8 cellular contexts compared by ENCODE assay signal in the genomic region with DNA sequence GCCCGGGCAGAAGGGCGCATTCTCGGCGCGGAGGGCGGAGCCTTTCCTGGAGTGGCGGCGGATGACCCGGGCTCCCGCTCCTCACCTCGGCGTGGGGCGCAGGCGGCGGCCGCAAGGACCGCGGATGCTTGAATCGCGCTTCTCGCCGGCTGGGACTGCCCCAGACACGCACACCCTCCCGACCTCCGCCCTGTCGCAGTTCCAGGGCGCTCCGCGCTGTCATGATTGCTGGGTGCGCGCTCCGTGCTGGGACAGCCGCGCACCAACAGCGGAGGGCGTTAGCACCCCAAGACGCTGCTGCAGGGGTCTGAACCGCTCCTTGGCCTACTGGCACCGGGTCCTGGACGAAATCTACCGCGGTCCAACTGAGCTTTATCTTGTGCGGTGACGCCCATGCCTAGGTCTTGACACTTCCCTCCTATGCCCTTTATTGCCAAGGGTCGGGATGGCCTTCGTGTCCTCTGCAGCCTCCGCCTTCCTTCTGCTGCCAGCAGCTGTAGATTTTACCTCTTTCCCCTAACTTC. TPM values are rescaled to one million over a fixed set of nuclear protein-coding genes. Genes with fewer than 3 reads are reported as not detected.
DNase-seq lines count a peak whose midpoint lies in the region; ATAC-seq, FAIRE-seq and TF ChIP-seq lines count a peak whose summit lies in the region.

No MANE protein-coding gene starts in this region.

- no peaks in the 10 kb centered on the region for H3K9me3 ChIP-seq in kidney (ENCODE audit: control insufficient read depth in 1 of 2, low read length in 2 of 2)

- no peak for FAIRE-seq in kidney (lab: Jason Lieb, UNC)

- H3K4me1 ChIP-seq in kidney (ENCODE audit: control insufficient read depth in 1 of 2, insufficient read depth in 1 of 2, low read depth in 1 of 2, low read length in 2 of 2), result peaks cover 0 to 8% of the 10 kb centered on the region in 2 donors

- H3K4me3 ChIP-seq in kidney (ENCODE audit: low read length in 2 of 2), result peak overlapping the region; percentile 59 to 66

- peaks cover 7% of the 10 kb centered on the region for H3K36me3 Mint-ChIP-seq in activated naive CD4-positive, alpha-beta T cell treated with anti-CD3 and anti-CD28 coated beads for 36 hours (ENCODE audit: low read depth)
- H3K36me3 Mint-ChIP-seq in brain, result peaks cover 63% of the 10 kb centered on the region
- H3K36me3 Mint-ChIP-seq in stimulated activated memory B cell treated with anti-CD40 and anti-IgM and Interleukin-4, amounts not matched to agents 10 μg/mL and 1 μg/mL and 100 μg/mL, for 72 hours, result peaks cover 8% of the 10 kb centered on the region

- H3K9me3 Mint-ChIP-seq in activated naive CD4-positive, alpha-beta T cell treated with anti-CD3 and anti-CD28 coated beads for 36 hours, result no peaks in the 10 kb centered on the region
- peaks cover 13 to 35% (median 27%) of the 10 kb centered on the region in 5 experiments for H3K9me3 Mint-ChIP-seq in brain
- peaks cover 4% of the 10 kb centered on the region for H3K9me3 Mint-ChIP-seq in stimulated activated memory B cell treated with anti-CD40 and anti-IgM and Interleukin-4, amounts not matched to agents 10 μg/mL and 1 μg/mL and 100 μg/mL, for 72 hours

- no peak for TF ChIP-seq CTCF in brain (conservative IDR thresholded peaks at IDR 0.05)
- no peak for TF ChIP-seq CTCF in kidney (IDR thresholded peaks at IDR 0.05; ENCODE audit: borderline replicate concordance, extremely low read depth, insufficient read depth)

- CTCF ChIA-PET in activated naive CD4-positive, alpha-beta T cell treated with anti-CD3 and anti-CD28 coated beads for 36 hours (lab: Charles Lee), result interaction anchor here (0.6 kb wide), 1 partner anchor 174 kb away, joined by 3 read pairs; no protein-coding TSS in a partner anchor

- peaks cover 32% of the 10 kb centered on the region for H3K27me3 Mint-ChIP-seq in activated naive CD4-positive, alpha-beta T cell treated with anti-CD3 and anti-CD28 coated beads for 36 hours (ENCODE audit: low read depth)
- peaks cover 12% of the 10 kb centered on the region for H3K27me3 Mint-ChIP-seq in brain
- H3K27me3 Mint-ChIP-seq in stimulated activated memory B cell treated with anti-CD40 and anti-IgM and Interleukin-4, amounts not matched to agents 10 μg/mL and 1 μg/mL and 100 μg/mL, for 72 hours, result peaks cover 39% of the 10 kb centered on the region

- intact Hi-C loops in activated naive CD4-positive, alpha-beta T cell treated with anti-CD3 and anti-CD28 coated beads for 36 hours (cut with micrococcal nuclease), result loop anchor here (2.0 kb wide), 2 partner anchors 14 to 168 kb away; a partner anchor contains a TSS
- intact Hi-C loops in kidney (cut with DNase I), result no loop called here

- peak overlapping the region; percentile 19 for H3K4me3 Mint-ChIP-seq in activated naive CD4-positive, alpha-beta T cell treated with anti-CD3 and anti-CD28 coated beads for 36 hours
- H3K4me3 Mint-ChIP-seq in brain, result peak overlapping the region; percentile 15 to 69 (median 64)
- peak overlapping the region; percentile 69 for H3K4me3 Mint-ChIP-seq in stimulated activated memory B cell treated with anti-CD40 and anti-IgM and Interleukin-4, amounts not matched to agents 10 μg/mL and 1 μg/mL and 100 μg/mL, for 72 hours

- peak; percentile 56 for ATAC-seq in HG03342 (IDR thresholded peaks at IDR 0.05; ENCODE audit: unreplicated experiment)
- peak; percentile 41 for ATAC-seq in stimulated activated memory B cell treated with anti-CD40 and anti-IgM and Interleukin-4, amounts not matched to agents 10 μg/mL and 1 μg/mL and 100 μg/mL, for 72 hours

- H3K27ac ChIP-seq in kidney (ENCODE audit: low read depth in 2 of 2, low read length in 2 of 2), result no peak overlapping the region

- no peak overlapping the region for H3K9ac ChIP-seq in kidney (ENCODE audit: low read length in 2 of 2)

- H3K4me1 Mint-ChIP-seq in activated naive CD4-positive, alpha-beta T cell treated with anti-CD3 and anti-CD28 coated beads for 36 hours (ENCODE audit: low read depth), result peaks cover 13% of the 10 kb centered on the region
- peaks cover 6% of the 10 kb centered on the region for H3K4me1 Mint-ChIP-seq in brain
- peaks cover 16% of the 10 kb centered on the region for H3K4me1 Mint-ChIP-seq in stimulated activated memory B cell treated with anti-CD40 and anti-IgM and Interleukin-4, amounts not matched to agents 10 μg/mL and 1 μg/mL and 100 μg/mL, for 72 hours

- H3K36me3 ChIP-seq in kidney (ENCODE audit: control insufficient read depth in 1 of 2, insufficient read depth in 2 of 2, low read length in 2 of 2), result no peaks in the 10 kb centered on the region

- DNase-seq in activated naive CD4-positive, alpha-beta T cell treated with anti-CD3 and anti-CD28 coated beads for 36 hours, result peak; percentile 38
- DNase-seq in activated naive CD4-positive, alpha-beta T cell treated with Interleukin-2 at 50 U/mL for 16 hours, result no peak
- DNase-seq in kidney (peak; percentile 60), midbrain (lab: John Stamatoyannopoulos, UW) (no peak), amniotic stem cell (lab: John Stamatoyannopoulos, UW) (no peak)

- no peak overlapping the region for H3K27ac Mint-ChIP-seq in activated naive CD4-positive, alpha-beta T cell treated with anti-CD3 and anti-CD28 coated beads for 36 hours
- no peak overlapping the region for H3K27ac Mint-ChIP-seq in brain
- no peak overlapping the region for H3K27ac Mint-ChIP-seq in stimulated activated memory B cell treated with anti-CD40 and anti-IgM and Interleukin-4, amounts not matched to agents 10 μg/mL and 1 μg/mL and 100 μg/mL, for 72 hours

RNA-seq across cellular contexts. Expression of a gene that starts 43.3 kb away (rescaled TPM):
- 1 to 10 TPM; 2.2 to 2.4 TPM for total RNA-seq in activated naive CD4-positive, alpha-beta T cell treated with anti-CD3 and anti-CD28 coated beads for 36 hours
- 5.8 TPM for polyA plus RNA-seq in brain (ENCODE audit: insufficient read depth, low read depth, low replicate concordance)
- total RNA-seq in kidney, result 6.6 TPM
- polyA plus RNA-seq in kidney (ENCODE audit: insufficient read depth, low read depth, low replicate concordance), result 6.1 TPM

Comparison
In these comparisons a context has a peak if more than half of its experiments do, and no peak if none do; other contexts are left out.
1. DNase-seq: peak in activated naive CD4-positive, alpha-beta T cell treated with anti-CD3 and anti-CD28 coated beads for 36 hours (single experiment) and kidney (single experiment); none in activated naive CD4-positive, alpha-beta T cell treated with Interleukin-2 at 50 U/mL for 16 hours (single experiment), midbrain (single experiment) and amniotic stem cell (single experiment).
2. H3K4me3 Mint-ChIP-seq: peak in every context shown above with its lines; median percentile 69 in stimulated activated memory B cell treated with anti-CD40 and anti-IgM and Interleukin-4, amounts not matched to agents 10 μg/mL and 1 μg/mL and 100 μg/mL, for 72 hours; 64 in brain; 19 in activated naive CD4-positive, alpha-beta T cell treated with anti-CD3 and anti-CD28 coated beads for 36 hours.